In the genomic region with DNA sequence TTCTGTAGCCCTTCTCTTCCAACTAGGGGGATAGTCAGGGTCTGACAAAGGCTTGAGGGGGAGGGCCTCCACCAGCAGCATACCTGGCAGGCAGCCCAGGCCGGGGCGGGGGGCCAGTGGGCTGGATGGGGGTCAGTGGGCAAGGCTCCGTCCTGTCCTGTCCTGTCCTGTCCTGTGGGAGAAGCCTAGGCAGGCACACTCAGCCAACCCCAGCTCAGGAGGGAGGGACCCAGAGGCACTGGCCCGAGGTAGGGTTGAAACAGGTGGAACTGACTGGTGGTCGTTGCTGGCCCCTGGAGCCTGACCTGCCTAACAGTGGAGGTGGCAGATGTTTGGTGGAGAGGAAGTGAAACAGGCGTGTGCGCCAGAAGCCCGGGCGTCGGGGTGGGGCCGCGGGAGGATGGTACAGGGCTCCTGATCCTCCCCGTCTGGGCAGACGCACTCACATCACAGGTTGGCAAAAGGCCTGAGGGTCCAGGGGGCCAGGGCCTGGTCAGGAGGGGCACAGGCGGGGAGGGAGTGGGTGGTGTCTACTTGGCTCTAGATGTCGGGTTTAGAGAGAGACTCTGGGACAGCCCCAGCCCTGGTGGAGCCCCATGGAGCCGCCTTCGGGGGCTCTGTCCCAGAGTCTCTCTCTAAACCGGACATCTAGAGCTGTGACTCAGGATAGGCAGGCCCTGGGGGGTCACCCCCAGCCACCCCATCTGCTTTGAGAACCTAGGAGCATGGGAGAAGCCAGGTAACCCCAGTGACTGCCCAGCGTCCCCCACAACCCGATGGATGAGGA, we compare ENCODE assay signal across 8 cellular contexts. TPM values are rescaled to one million over a fixed set of nuclear protein-coding genes. Genes with fewer than 3 reads are reported as not detected.
A peak's percentile ranks its signal among the peaks of the same experiment; 100 is the strongest.
DNase-seq lines count a peak whose midpoint lies in the region; ATAC-seq and TF ChIP-seq lines count a peak whose summit lies in the region.

No MANE protein-coding gene starts in this region.

- peaks cover 55% of the 10 kb centered on the region for H3K36me3 Mint-ChIP-seq in dendritic cell treated with granulocyte-macrophage colony-stimulating factor and Interleukin-4, amounts not matched to agents 40 ng/mL and 50 ng/mL, for 4 days (ENCODE audit: low read depth)

- in situ Hi-C loops in transverse colon (cut with MboI; ENCODE audit: low pct_ligation_motif_present in 1 of 4, low pct_unique_long_range_greater_than_20kb in 1 of 4, low sequenced_read_pairs in 3 of 4): no loop called here

- no peak for TF ChIP-seq CTCF in GM10266 (IDR thresholded peaks at IDR 0.05; ENCODE audit: control insufficient read depth, insufficient read depth, low read depth, missing control alignments)
- TF ChIP-seq CTCF in MM.1S (IDR thresholded peaks at IDR 0.05; ENCODE audit: low read length): no peak
- TF ChIP-seq CTCF in transverse colon (IDR thresholded peaks at IDR 0.05): no peak

- H3K27me3 Mint-ChIP-seq in dendritic cell treated with granulocyte-macrophage colony-stimulating factor and Interleukin-4, amounts not matched to agents 40 ng/mL and 50 ng/mL, for 4 days: no peaks in the 10 kb centered on the region

- no peaks in the 10 kb centered on the region for H3K79me2 ChIP-seq in MM.1S (ENCODE audit: low read length)

- no peaks in the 10 kb centered on the region for H3K9me2 ChIP-seq in MM.1S (replicated peaks; ENCODE audit: insufficient read depth, low read length)

- H3K9me3 ChIP-seq in MM.1S (replicated peaks; ENCODE audit: insufficient read depth, low read length) (no peaks in the 10 kb centered on the region), transverse colon (no peaks in the 10 kb centered on the region)

- TF ChIP-seq POLR2A in transverse colon (IDR thresholded peaks at IDR 0.05): no peak

- no peaks in the 10 kb centered on the region for H3K27me3 ChIP-seq in MM.1S (replicated peaks; ENCODE audit: insufficient read depth, low read length)
- H3K27me3 ChIP-seq in transverse colon: no peaks in the 10 kb centered on the region

- DNase-seq in GM10266 (ENCODE audit: extremely low spot score) (peak; percentile 69), MM.1S (peak; percentile 56), transverse colon (peak; percentile 85), hippocampal formation (lab: John Stamatoyannopoulos, UW) (no peak), GF-D8 (lab: John Stamatoyannopoulos, UW) (no peak)
- no peak for DNase-seq in stimulated activated CD8-positive, alpha-beta memory T cell treated with anti-CD3 and anti-CD28 coated beads, Interleukin-4, amount 100 ng/mL, for 48 hours

- peak overlapping the region; percentile 36; the same call in 1 of the 2 replicates for H3K9ac ChIP-seq in MM.1S (ENCODE audit: low read length)

- intact Hi-C loops in dendritic cell treated with granulocyte-macrophage colony-stimulating factor and Interleukin-4, amounts not matched to agents 40 ng/mL and 50 ng/mL, for 4 days (cut with micrococcal nuclease): loop anchor here (10.0 kb wide), 1 partner anchor 147 kb away; a partner anchor contains a TSS
- intact Hi-C loops in transverse colon (cut with DNase I; ENCODE audit: low total_unique reads): no loop called here

- no peaks in the 10 kb centered on the region for H4K20me1 ChIP-seq in MM.1S (ENCODE audit: insufficient read depth, low read length)

- H3K4me1 ChIP-seq in MM.1S (ENCODE audit: low read length) (peaks cover 20% of the 10 kb centered on the region), transverse colon (peaks cover 41 to 69% (median 53%) of the 10 kb centered on the region in 4 donors)

- H3K9me3 Mint-ChIP-seq in dendritic cell treated with granulocyte-macrophage colony-stimulating factor and Interleukin-4, amounts not matched to agents 40 ng/mL and 50 ng/mL, for 4 days: no peaks in the 10 kb centered on the region

- peak overlapping the region; percentile 61 for H3K4me2 ChIP-seq in MM.1S (ENCODE audit: low read depth, low read length)

- peak overlapping the region; percentile 57 for H2AFZ ChIP-seq in MM.1S (ENCODE audit: low read length)

- H3K27ac ChIP-seq in MM.1S (ENCODE audit: low read length) (no peak overlapping the region; the same call in 1 of the 2 replicates), transverse colon (peak overlapping the region; percentile 38 to 71 (median 54))

- 47 to 76% methylated on average over 3 to 21 of the region's 21 CpGs for WGBS in transverse colon (ENCODE audit: low coverage in 1 of 2), 2 donors

- H3K4me3 Mint-ChIP-seq in dendritic cell treated with granulocyte-macrophage colony-stimulating factor and Interleukin-4, amounts not matched to agents 40 ng/mL and 50 ng/mL, for 4 days: peak overlapping the region; percentile 72

- H3K36me3 ChIP-seq in MM.1S (replicated peaks; ENCODE audit: insufficient read depth, low read length) (no peaks in the 10 kb centered on the region), transverse colon (no peaks in the 10 kb centered on the region)

- peak overlapping the region; percentile 90 for H3K27ac Mint-ChIP-seq in dendritic cell treated with granulocyte-macrophage colony-stimulating factor and Interleukin-4, amounts not matched to agents 40 ng/mL and 50 ng/mL, for 4 days

- H3F3A ChIP-seq in MM.1S (ENCODE audit: insufficient read depth, low read length): 0 out of 2 replicates have a peak, but pooled peaks cover 2% of the 10 kb centered on the region

- H3K4me3 ChIP-seq in MM.1S (ENCODE audit: low read length) (peak overlapping the region; percentile 32; the same call in 1 of the 2 replicates), transverse colon (peak overlapping the region in 1 of 4 donors; percentile 28)

- peaks cover 97% of the 10 kb centered on the region for H3K4me1 Mint-ChIP-seq in dendritic cell treated with granulocyte-macrophage colony-stimulating factor and Interleukin-4, amounts not matched to agents 40 ng/mL and 50 ng/mL, for 4 days (ENCODE audit: low read depth)

- TF ChIP-seq EP300 in transverse colon (IDR thresholded peaks at IDR 0.05; ENCODE audit: low read depth): no peak

- peak; percentile 46 for ATAC-seq in GM19467 (IDR thresholded peaks at IDR 0.05; ENCODE audit: unreplicated experiment)

RNA-seq across cellular contexts. Expression of a gene that starts 32.5 kb away (rescaled TPM):
- total RNA-seq in transverse colon: 100 to 1,000 TPM; 146 to 981 (median 258) TPM

RNA-seq across cellular contexts. Expression of a gene that starts 50.3 kb away (rescaled TPM):
- 1 to 10 TPM in 2 of 4 donors, under 1 TPM in 2; 0.96 to 2.5 (median 1.4) TPM for total RNA-seq in transverse colon

Comparison
In these comparisons a context has a peak if more than half of its experiments do, and no peak if none do; other contexts are left out.
1. DNase-seq: peak in GM10266 (single experiment), MM.1S (single experiment) and transverse colon (single experiment); none in hippocampal formation (0 of 2), stimulated activated CD8-positive, alpha-beta memory T cell treated with anti-CD3 and anti-CD28 coated beads, Interleukin-4, amount 100 ng/mL, for 48 hours (single experiment) and GF-D8 (single experiment).